ENCODE assay signal across 23 cellular contexts in genomic region chr2:175002547-175003274, GRCh38. TPM values are rescaled to one million over a fixed set of nuclear protein-coding genes. Genes with fewer than 3 reads are reported as not detected.
DNase-seq lines count a peak whose midpoint lies in the region; ATAC-seq and TF ChIP-seq lines count a peak whose summit lies in the region.
"Had no signal": no experiment of that assay in that cellular context is flagged by ENCODE, and none has a peak within 500 bp of the region (broad histone marks: within the 10 kb centered on the region; RNA-seq: fewer than 3 reads in every experiment).

No MANE protein-coding gene starts in this region.

- H3K79me1 ChIP-seq in trophoblast cell (ENCODE audit: low read length), result peaks cover 8% of the 10 kb centered on the region

- H3K4me2 ChIP-seq in trophoblast cell (ENCODE audit: low read length), result no peak overlapping the region
- H3K4me2 ChIP-seq: BLaER1 treated with 17β-estradiol and CSF1 and Interleukin-3, amounts not matched to agents 10 nM and 100 nM had no signal

- no peak overlapping the region for H4K12ac ChIP-seq in trophoblast cell (ENCODE audit: low read depth, low read length)

- H3K4me1 ChIP-seq in trophoblast cell (ENCODE audit: control insufficient read depth in 1 of 2, insufficient read depth in 2 of 2, low read length in 2 of 2), result peaks cover 0 to 2% of the 10 kb centered on the region in 2 experiments
- H3K4me1 ChIP-seq in effector memory CD4-positive, alpha-beta T cell (ENCODE audit: control insufficient read depth, insufficient read depth, low read length, poor library complexity, severe bottlenecking), result peaks cover 4% of the 10 kb centered on the region
- H3K4me1 ChIP-seq in lower lobe of right lung, result peaks cover 9% of the 10 kb centered on the region

- H3K4ac ChIP-seq in trophoblast cell (ENCODE audit: low read depth, low read length), result no peak overlapping the region

- intact Hi-C loops in lower lobe of right lung (cut with DNase I), result no loop called here

- no peaks in the 10 kb centered on the region for H3K36me3 ChIP-seq in trophoblast cell (ENCODE audit: control insufficient read depth in 1 of 2, insufficient read depth in 2 of 2, low read length in 2 of 2)
- H3K36me3 ChIP-seq in effector memory CD4-positive, alpha-beta T cell (ENCODE audit: control insufficient read depth, insufficient read depth, low read length), result no peaks in the 10 kb centered on the region
- no peaks in the 10 kb centered on the region for H3K36me3 ChIP-seq in lower lobe of right lung
- H3K36me3 ChIP-seq: BLaER1 treated with 17β-estradiol and CSF1 and Interleukin-3, amounts not matched to agents 10 nM and 100 nM; heart right ventricle; neutrophil; tibial artery had no signal

- H3K4me3 Mint-ChIP-seq in glutamatergic neuron (ENCODE audit: unreplicated experiment), result peak overlapping the region; percentile 96
- H3K4me3 Mint-ChIP-seq: memory B cell; stimulated activated naive B cell treated with anti-CD40 and anti-IgM and Interleukin-4, amounts not matched to agents 10 μg/mL and 1 μg/mL and 100 μg/mL, for 72 hours had no signal

- no peak overlapping the region for H2BK5ac ChIP-seq in trophoblast cell (ENCODE audit: low read depth, low read length, poor library complexity)

- H3K27ac ChIP-seq in trophoblast cell (ENCODE audit: low read depth, low read length), result peak overlapping the region; percentile 20
- no peak overlapping the region for H3K27ac ChIP-seq in effector memory CD4-positive, alpha-beta T cell (ENCODE audit: insufficient read depth, low read length, poor library complexity, severe bottlenecking)
- H3K27ac ChIP-seq in lower lobe of right lung, result no peak overlapping the region
- H3K27ac ChIP-seq: BLaER1 treated with 17β-estradiol and CSF1 and Interleukin-3, amounts not matched to agents 10 nM and 100 nM; neutrophil had no signal

- no peak for ATAC-seq in lower lobe of right lung
- ATAC-seq: heart right ventricle; stimulated activated naive B cell treated with anti-CD40 and anti-IgM and Interleukin-4, amounts not matched to agents 10 μg/mL and 1 μg/mL and 100 μg/mL, for 72 hours had no signal

- no peak overlapping the region for H2BK12ac ChIP-seq in trophoblast cell (ENCODE audit: low read length)

- no peak overlapping the region for H2BK120ac ChIP-seq in trophoblast cell (ENCODE audit: insufficient read depth, low read length, poor library complexity)

- no peak overlapping the region for H3K4me3 ChIP-seq in trophoblast cell (ENCODE audit: low read depth, low read length)
- no peak overlapping the region for H3K4me3 ChIP-seq in effector memory CD4-positive, alpha-beta T cell (ENCODE audit: insufficient read depth, low read depth, low read length, poor library complexity, severe bottlenecking)
- no peak overlapping the region for H3K4me3 ChIP-seq in lower lobe of right lung
- H3K4me3 ChIP-seq: BLaER1 treated with 17β-estradiol and CSF1 and Interleukin-3, amounts not matched to agents 10 nM and 100 nM; heart right ventricle had no signal

- H2AK5ac ChIP-seq in trophoblast cell (ENCODE audit: low read length), result no peak overlapping the region

- DNase-seq in DMS53 (lab: John Stamatoyannopoulos, UW) (peak; percentile 45), DMS53 treated with DMSO at 0.1 percent for 48 hours (lab: John Stamatoyannopoulos, UW; ENCODE audit: unreplicated experiment) (no peak), NCI-H82 (lab: John Stamatoyannopoulos, UW) (peak; percentile 62), glutamatergic neuron (no peak), trophoblast cell (no peak), lower lobe of right lung (no peak), UCSD-AML1 (lab: John Stamatoyannopoulos, UW; ENCODE audit: unreplicated experiment) (no peak)
- DNase-seq in effector memory CD4-positive, alpha-beta T cell, result no peak
- DNase-seq: activated CD4-positive, alpha-beta T cell treated with anti-CD3 and anti-CD28 coated beads for 4 hours; activated effector memory CD4-positive, alpha-beta T cell treated with Interleukin-2 at 50 U/mL for 16 hours; amniotic stem cell; central memory CD4-positive, alpha-beta T cell; heart right ventricle; NCI-H2107; NCI-H774; retina; stimulated activated CD4-positive, alpha-beta T cell treated with anti-CD3 and anti-CD28 coated beads, Interleukin-15, amount 100 ng/mL, for 24 hours; stimulated activated naive B cell treated with anti-CD40 and anti-IgM and Interleukin-4, amounts not matched to agents 10 μg/mL and 1 μg/mL and 100 μg/mL, for 72 hours; tibial artery had no signal

- no peak overlapping the region for H4K91ac ChIP-seq in trophoblast cell (ENCODE audit: low read depth, low read length)

- H3K9ac ChIP-seq in trophoblast cell (ENCODE audit: low read length), result no peak overlapping the region
- H3K9ac ChIP-seq: BLaER1 treated with 17β-estradiol and CSF1 and Interleukin-3, amounts not matched to agents 10 nM and 100 nM had no signal

- TF ChIP-seq CTCF in glutamatergic neuron (IDR thresholded peaks at IDR 0.05; ENCODE audit: partially characterized antibody, unreplicated experiment) (no peak), lower lobe of right lung (IDR thresholded peaks at IDR 0.05) (no peak)

- H4K8ac ChIP-seq in trophoblast cell (ENCODE audit: low read depth, low read length), result no peak overlapping the region

- H3K9me3 Mint-ChIP-seq in glutamatergic neuron (ENCODE audit: unreplicated experiment), result peaks cover 14% of the 10 kb centered on the region
- H3K9me3 Mint-ChIP-seq: IgD-negative memory B cell; memory B cell; stimulated activated naive B cell treated with anti-CD40 and anti-IgM and Interleukin-4, amounts not matched to agents 10 μg/mL and 1 μg/mL and 100 μg/mL, for 72 hours had no signal

- no peaks in the 10 kb centered on the region for H3K27me3 ChIP-seq in trophoblast cell (ENCODE audit: insufficient read depth, low read length)
- peaks cover 11% of the 10 kb centered on the region for H3K27me3 ChIP-seq in effector memory CD4-positive, alpha-beta T cell (replicated peaks; ENCODE audit: control insufficient read depth, insufficient read depth, low read length, poor library complexity, severe bottlenecking)
- peaks cover 30% of the 10 kb centered on the region for H3K27me3 ChIP-seq in lower lobe of right lung (ENCODE audit: low read depth)
- H3K27me3 ChIP-seq: tibial artery had no signal

- H3K9me3 ChIP-seq in trophoblast cell (ENCODE audit: insufficient read depth, low read depth, low read length) (no peaks in the 10 kb centered on the region), lower lobe of right lung (no peaks in the 10 kb centered on the region)
- H3K9me3 ChIP-seq in effector memory CD4-positive, alpha-beta T cell (ENCODE audit: control insufficient read depth, low read length), result no peaks in the 10 kb centered on the region
- H3K9me3 ChIP-seq: BLaER1 treated with 17β-estradiol and CSF1 and Interleukin-3, amounts not matched to agents 10 nM and 100 nM; heart right ventricle; neutrophil; tibial artery had no signal

- H3K18ac ChIP-seq in trophoblast cell (ENCODE audit: low read length), result no peak overlapping the region

- WGBS in trophoblast cell (ENCODE audit: extremely low coverage, insufficient coverage, insufficient read length), result no CpG with 5 or more reads among the region's 3 CpGs

- no peak overlapping the region for H2AFZ ChIP-seq in trophoblast cell (ENCODE audit: insufficient read depth, low read length, poor library complexity)

- peak overlapping the region; percentile 59 for H3K27ac Mint-ChIP-seq in glutamatergic neuron (ENCODE audit: unreplicated experiment)
- H3K27ac Mint-ChIP-seq: IgD-negative memory B cell; memory B cell; stimulated activated naive B cell treated with anti-CD40 and anti-IgM and Interleukin-4, amounts not matched to agents 10 μg/mL and 1 μg/mL and 100 μg/mL, for 72 hours had no signal

- H3K23ac ChIP-seq in trophoblast cell (ENCODE audit: low read length), result no peak overlapping the region

- peaks cover 33% of the 10 kb centered on the region for H3K4me1 Mint-ChIP-seq in glutamatergic neuron (ENCODE audit: low read depth, unreplicated experiment)
- H3K4me1 Mint-ChIP-seq: memory B cell had no signal

- peaks cover 4% of the 10 kb centered on the region for H3K27me3 Mint-ChIP-seq in glutamatergic neuron (ENCODE audit: unreplicated experiment)

- H3K36me3 Mint-ChIP-seq in glutamatergic neuron (ENCODE audit: unreplicated experiment), result no peaks in the 10 kb centered on the region
- H3K36me3 Mint-ChIP-seq: IgD-negative memory B cell; memory B cell; stimulated activated naive B cell treated with anti-CD40 and anti-IgM and Interleukin-4, amounts not matched to agents 10 μg/mL and 1 μg/mL and 100 μg/mL, for 72 hours had no signal

- peaks cover 7% of the 10 kb centered on the region for H3K79me2 ChIP-seq in trophoblast cell (ENCODE audit: control insufficient read depth, insufficient read depth, low read length, poor library complexity)

- H3K14ac ChIP-seq in trophoblast cell (ENCODE audit: low read length), result no peak overlapping the region

RNA-seq across cellular contexts. Expression of gene CHN1, which starts 2.5 kb away (rescaled TPM):
- total RNA-seq in glutamatergic neuron (ENCODE audit: unreplicated experiment), result 212 TPM
- polyA plus RNA-seq in trophoblast cell (2013), result 7.3 and 8.7 TPM in 2 replicates
- 16.8 TPM for total RNA-seq in lower lobe of right lung
- polyA plus RNA-seq: IgD-negative memory B cell had no signal

Comparison
In these comparisons a context has a peak if more than half of its experiments do, and no peak if none do; other contexts are left out.
1. DNase-seq: peak in DMS53 (single experiment) and NCI-H82 (single experiment); none in DMS53 treated with DMSO at 0.1 percent for 48 hours (single experiment), glutamatergic neuron (single experiment), trophoblast cell (0 of 2), effector memory CD4-positive, alpha-beta T cell (0 of 3), lower lobe of right lung (single experiment) and UCSD-AML1 (single experiment).
2. RNA of gene CHN1, which starts 2.5 kb away (total RNA-seq): 212 TPM in glutamatergic neuron (single experiment); 16.8 TPM in lower lobe of right lung (single experiment); every median in the first group is over 10 times any median in the second.